Comparison of ENCODE assay signal across 1 cellular context in genomic region chr1:151390221-151391078, GRCh38. TPM values are rescaled to one million over a fixed set of nuclear protein-coding genes. Genes with fewer than 3 reads are reported as not detected.
"Had no signal": no experiment of that assay in that cellular context is flagged by ENCODE, and none has a peak within 500 bp of the region (broad histone marks: within the 10 kb centered on the region; RNA-seq: fewer than 3 reads in every experiment).

No MANE protein-coding gene starts in this region.

RNA-seq across cellular contexts. Expression of gene SELENBP1, which starts 17.9 kb away (rescaled TPM):
- total RNA-seq: OCI-LY7 had no signal
